9 cellular contexts compared by ENCODE assay signal in genomic region chr19:2540646-2541454, GRCh38.
DNase-seq lines count a peak whose midpoint lies in the region; ATAC-seq and TF ChIP-seq lines count a peak whose summit lies in the region.
"Had no signal": no experiment of that assay in that cellular context is flagged by ENCODE, and none has a peak within 500 bp of the region (broad histone marks: within the 10 kb centered on the region; RNA-seq: fewer than 3 reads in every experiment).

No MANE protein-coding gene starts in this region.

- H3K9me3 ChIP-seq in HUES48 (ENCODE audit: control insufficient read depth, insufficient read depth, low read length) (no peaks in the 10 kb centered on the region), thyroid gland (no peaks in the 10 kb centered on the region)

- 14 to 29% methylated on average over 26 to 27 of the region's 35 CpGs for WGBS in thyroid gland, 2 donors

- no peak for ATAC-seq in stimulated activated naive B cell treated with anti-CD40 and anti-IgM and Interleukin-4, amounts not matched to agents 10 μg/mL and 1 μg/mL and 100 μg/mL, for 72 hours (replicated peaks)
- no peak for ATAC-seq in HG03565 (IDR thresholded peaks at IDR 0.05; ENCODE audit: unreplicated experiment)

- H3K27ac ChIP-seq in HUES48 (ENCODE audit: low read depth, low read length) (peak overlapping the region; percentile 99), thyroid gland (peak overlapping the region; percentile 99 to 100 (median 100))

- H3K4me1 ChIP-seq in HUES48 (ENCODE audit: control insufficient read depth, insufficient read depth, low read length) (peaks cover 21% of the 10 kb centered on the region), thyroid gland (peaks cover 52 to 57% of the 10 kb centered on the region in 2 donors)

- peaks cover 0 to 4% of the 10 kb centered on the region in 2 donors for H3K36me3 Mint-ChIP-seq in stimulated activated naive B cell treated with anti-CD40 and anti-IgM and Interleukin-4, amounts not matched to agents 10 μg/mL and 1 μg/mL and 100 μg/mL, for 72 hours

- no peaks in the 10 kb centered on the region for H3K9me3 Mint-ChIP-seq in stimulated activated naive B cell treated with anti-CD40 and anti-IgM and Interleukin-4, amounts not matched to agents 10 μg/mL and 1 μg/mL and 100 μg/mL, for 72 hours

- no peak overlapping the region for H3K4me3 Mint-ChIP-seq in stimulated activated naive B cell treated with anti-CD40 and anti-IgM and Interleukin-4, amounts not matched to agents 10 μg/mL and 1 μg/mL and 100 μg/mL, for 72 hours

- peak; percentile 99 for DNase-seq in choroid plexus epithelial cell (ENCODE audit: low read depth)
- DNase-seq in left kidney (ENCODE audit: low read depth, low spot score) = peak; percentile 97
- peak; percentile 99 for DNase-seq in thyroid gland
- no peak for DNase-seq in stimulated activated naive B cell treated with anti-CD40 and anti-IgM and Interleukin-4, amounts not matched to agents 10 μg/mL and 1 μg/mL and 100 μg/mL, for 72 hours
- DNase-seq in GF-D8 (lab: John Stamatoyannopoulos, UW) = no peak
- no peak for DNase-seq in D341Med (ENCODE audit: low spot score)
- DNase-seq: NCI-H524 had no signal

- intact Hi-C loops in thyroid gland (cut with DNase I) = loop anchor here (5.0 to 10.0 kb wide), 2 partner anchors 64 to 74 kb away; partner anchors contain the start of gene GADD45B

- TF ChIP-seq CTCF in choroid plexus epithelial cell (conservative IDR thresholded peaks at IDR 0.05; ENCODE audit: low read depth, low read length) (peak; percentile 52), thyroid gland (IDR thresholded peaks at IDR 0.05) (peak in 5 of 6 experiments; percentile 19 to 65 (median 53))

- H3K27me3 ChIP-seq in HUES48 (ENCODE audit: control insufficient read depth, insufficient read depth, low read length) (no peaks in the 10 kb centered on the region), thyroid gland (no peaks in the 10 kb centered on the region)

- no peak overlapping the region for H3K27ac Mint-ChIP-seq in stimulated activated naive B cell treated with anti-CD40 and anti-IgM and Interleukin-4, amounts not matched to agents 10 μg/mL and 1 μg/mL and 100 μg/mL, for 72 hours

- H3K4me1 Mint-ChIP-seq in stimulated activated naive B cell treated with anti-CD40 and anti-IgM and Interleukin-4, amounts not matched to agents 10 μg/mL and 1 μg/mL and 100 μg/mL, for 72 hours = peaks cover 26 to 48% of the 10 kb centered on the region in 2 donors

- H3K27me3 Mint-ChIP-seq in stimulated activated naive B cell treated with anti-CD40 and anti-IgM and Interleukin-4, amounts not matched to agents 10 μg/mL and 1 μg/mL and 100 μg/mL, for 72 hours = no peaks in the 10 kb centered on the region

- H3K9ac ChIP-seq in HUES48 (ENCODE audit: low read depth, low read length) = peak overlapping the region; percentile 72

- 0 out of 2 replicates have a peak overlapping the region, but pooled peaks have one; percentile 42 for H3K4me3 ChIP-seq in HUES48 (ENCODE audit: low read depth, low read length)
- H3K4me3 ChIP-seq in choroid plexus epithelial cell (ENCODE audit: low read depth, low read length) = peak overlapping the region; percentile 27
- no peak overlapping the region for H3K4me3 ChIP-seq in thyroid gland (replicated peaks in 1 of 3)

- peak in 1 of 2 donors; percentile 82 for TF ChIP-seq POLR2A in thyroid gland (IDR thresholded peaks at IDR 0.05)

- H3K36me3 ChIP-seq in HUES48 (ENCODE audit: control insufficient read depth, insufficient read depth, low read length) = no peaks in the 10 kb centered on the region
- no peaks in the 10 kb centered on the region for H3K36me3 ChIP-seq in thyroid gland

Comparison
In these comparisons a context has a peak if more than half of its experiments do, and no peak if none do; other contexts are left out.
1. H3K4me3 ChIP-seq: peak in HUES48 (single experiment) and choroid plexus epithelial cell (single experiment); none in thyroid gland (0 of 3).
2. DNase-seq: peak in choroid plexus epithelial cell (single experiment), left kidney (single experiment) and thyroid gland (2 of 2); none in stimulated activated naive B cell treated with anti-CD40 and anti-IgM and Interleukin-4, amounts not matched to agents 10 μg/mL and 1 μg/mL and 100 μg/mL, for 72 hours (single experiment), GF-D8 (single experiment) and D341Med (single experiment).